ENCODE assay signal across 9 cellular contexts in the genomic region with DNA sequence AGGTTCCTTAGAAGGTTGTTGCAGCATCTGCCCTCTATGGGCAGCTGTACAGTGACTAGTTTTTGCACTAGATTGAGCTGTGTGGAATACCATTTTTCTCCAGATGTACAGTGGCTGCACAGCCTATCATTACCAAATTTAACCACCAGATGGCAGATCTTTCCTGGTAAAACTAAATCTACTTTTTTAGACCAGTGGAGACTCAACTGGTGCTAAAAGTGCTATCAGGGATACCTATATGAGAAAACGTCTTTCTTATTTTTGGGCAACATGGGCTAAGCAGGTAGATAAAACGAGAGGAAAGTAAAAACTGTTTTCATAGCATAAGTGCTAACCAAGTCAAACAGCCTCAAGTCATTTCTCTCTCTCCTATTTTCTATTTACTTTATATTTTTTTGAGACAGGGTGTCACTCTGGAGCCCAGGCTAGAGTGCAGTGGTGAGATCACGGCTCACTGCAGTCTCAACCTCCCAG. TPM values are rescaled to one million over a fixed set of nuclear protein-coding genes. Genes with fewer than 3 reads are reported as not detected.
DNase-seq lines count a peak whose midpoint lies in the region; ATAC-seq and TF ChIP-seq lines count a peak whose summit lies in the region.
"Had no signal": no experiment of that assay in that cellular context is flagged by ENCODE, and none has a peak within 500 bp of the region (broad histone marks: within the 10 kb centered on the region; RNA-seq: fewer than 3 reads in every experiment).

No MANE protein-coding gene starts in this region.

- POLR2A ChIA-PET in OCI-LY7 (lab: Charles Lee), result interaction anchor here (1.0 kb wide), 1 partner anchor 366 kb away, joined by 3 read pairs; no protein-coding TSS in a partner anchor

- intact Hi-C loops in OCI-LY7 (cut with micrococcal nuclease; ENCODE audit: unreplicated experiment), result loop anchor here (5.0 to 10.0 kb wide), 2 partner anchors 398 to 475 kb away; no protein-coding TSS in a partner anchor
- intact Hi-C loops in colonic mucosa (cut with DNase I), result loop anchor here (2.0 to 5.0 kb wide), 2 partner anchors 399 to 478 kb away; no protein-coding TSS in a partner anchor

- H3K9me2 ChIP-seq in OCI-LY7 (ENCODE audit: insufficient read depth, low read length), result no peaks in the 10 kb centered on the region

- peak; percentile 84 for TF ChIP-seq CTCF in OCI-LY7 (conservative IDR thresholded peaks at IDR 0.05; ENCODE audit: low read length)
- peak; percentile 88 for TF ChIP-seq CTCF in colonic mucosa (IDR thresholded peaks at IDR 0.05)
- TF ChIP-seq CTCF in lung (IDR thresholded peaks at IDR 0.05; ENCODE audit: control extremely low read depth, extremely low read depth), result peak; percentile 51

- DNase-seq in G401 (ENCODE audit: low spot score) (peak; percentile 41), KBM-7 (peak; percentile 88), OCI-LY7 (ENCODE audit: low spot score) (peak; percentile 54), colonic mucosa (peak; percentile 40), lung (ENCODE audit: low spot score) (no peak), cortex of kidney (lab: John Stamatoyannopoulos, UW) (no peak)
- no peak for DNase-seq in stimulated activated CD4-positive, alpha-beta T cell treated with anti-CD3 and anti-CD28 coated beads, Interleukin-1b, Interleukin-23, amount 100 ng/mL, for 48 hours
- DNase-seq: activated naive CD8-positive, alpha-beta T cell treated with anti-CD3 and anti-CD28 coated beads, Interleukin-2, amount 10 ng/mL, durations not matched to agents 7 days and 5 days had no signal

- no peak overlapping the region for H3K9ac ChIP-seq in colonic mucosa (ENCODE audit: low read depth in 2 of 2, low read length in 2 of 2)

- peak; percentile 85 for ATAC-seq in GM21447 (IDR thresholded peaks at IDR 0.05; ENCODE audit: unreplicated experiment)
- ATAC-seq in lung (ENCODE audit: insufficient read depth, low FRiP score), result peak; percentile 79

- no peaks in the 10 kb centered on the region for H4K20me1 ChIP-seq in OCI-LY7 (ENCODE audit: insufficient read depth, low read length)

- no peaks in the 10 kb centered on the region for H3K27me3 ChIP-seq in colonic mucosa
- no peaks in the 10 kb centered on the region for H3K27me3 ChIP-seq in lung (ENCODE audit: control insufficient read depth, insufficient read depth)

- H3K9me3 ChIP-seq in OCI-LY7 (ENCODE audit: low read length) (no peaks in the 10 kb centered on the region), colonic mucosa (no peaks in the 10 kb centered on the region), lung (ENCODE audit: control insufficient read depth in 2 of 2, insufficient read depth in 1 of 2, low read length in 1 of 2) (no peaks in the 10 kb centered on the region)

- H3K4me1 ChIP-seq in OCI-LY7 (ENCODE audit: insufficient read depth, low read length, poor library complexity, severe bottlenecking) (no peaks in the 10 kb centered on the region), colonic mucosa (no peaks in the 10 kb centered on the region), lung (ENCODE audit: control insufficient read depth in 2 of 2, insufficient read depth in 2 of 2, low read length in 2 of 2) (no peaks in the 10 kb centered on the region)

- H3K36me3 ChIP-seq in OCI-LY7 (ENCODE audit: insufficient read depth, low read length) (no peaks in the 10 kb centered on the region), colonic mucosa (no peaks in the 10 kb centered on the region), lung (ENCODE audit: control insufficient read depth in 2 of 2, insufficient read depth in 2 of 2, low read length in 2 of 2) (no peaks in the 10 kb centered on the region)

- CTCF ChIA-PET in OCI-LY7 (lab: Charles Lee; ENCODE audit: unreplicated experiment), result no interaction called here

- H2AFZ ChIP-seq in OCI-LY7 (ENCODE audit: low read length), result no peak overlapping the region

- H3K27ac ChIP-seq in OCI-LY7 (ENCODE audit: low read depth, low read length, poor library complexity, severe bottlenecking), result no peak overlapping the region
- no peak overlapping the region for H3K27ac ChIP-seq in colonic mucosa
- no peak overlapping the region for H3K27ac ChIP-seq in lung (ENCODE audit: low read depth in 1 of 2, low read length in 1 of 2)

- 25 to 35% methylated on average over 3 of the region's 3 CpGs for WGBS in lung, 2 donors

- H3K79me2 ChIP-seq in OCI-LY7 (ENCODE audit: insufficient read depth, low read depth, low read length), result no peaks in the 10 kb centered on the region

- H3K4me2 ChIP-seq in OCI-LY7 (ENCODE audit: low read length), result no peak overlapping the region

- H3K4me3 ChIP-seq in OCI-LY7 (ENCODE audit: low read depth, low read length, poor library complexity, severe bottlenecking) (no peak overlapping the region), colonic mucosa (no peak overlapping the region), lung (no peak overlapping the region)

- no TSS peak for BruUV-seq in OCI-LY7 (replicated peaks; lab: Mats Ljungman, UMichigan)

- in situ Hi-C loops in G401 (cut with HindIII; ENCODE audit: low sequenced_read_pairs) (no loop called here), KBM-7 (cut with MboI; ENCODE audit: low pct_unique_long_range_greater_than_20kb, low sequenced_read_pairs) (no loop called here)

RNA-seq across cellular contexts. Expression of a gene that starts 21.2 kb away (rescaled TPM):
- 0.07 TPM in 1 of 2 replicates, not detected in the other for total RNA-seq in G401 (2014; rRNA removed; shearing (Covaris generic))
- total RNA-seq in OCI-LY7 (2014; rRNA removed; shearing (Covaris generic)), result not detected in 2 replicates
- total RNA-seq in OCI-LY7 (2022) (not detected in 2 replicates), colonic mucosa (1 to 10 TPM in 1 of 2 donors, under 1 TPM in 1; 0.96 to 1.5 TPM), lung (10 to 100 TPM; 15.9 to 62.9 TPM)
- 10 to 100 TPM in 1 of 2 donors, 1 to 10 TPM in 1; 6.8 to 25.1 TPM for polyA plus RNA-seq in lung
- total RNA-seq: activated naive CD8-positive, alpha-beta T cell treated with anti-CD3 and anti-CD28 coated beads, Interleukin-2, amount 10 ng/mL, durations not matched to agents 7 days and 5 days had no signal

RNA-seq across cellular contexts. Expression of a gene that starts 55.1 kb away (rescaled TPM):
- not detected in 2 replicates for total RNA-seq in G401 (2014; rRNA removed; shearing (Covaris generic))
- total RNA-seq in OCI-LY7 (2014; rRNA removed; shearing (Covaris generic)), result 0.19 TPM in 1 of 2 replicates, not detected in the other
- total RNA-seq in OCI-LY7 (2022), result 0.28 TPM in 1 of 2 replicates, not detected in the other
- total RNA-seq in colonic mucosa, result under 1 TPM; 0.17 to 0.72 TPM
- 1 to 10 TPM; 1.6 to 3.0 TPM for total RNA-seq in lung
- under 1 TPM; 0.16 to 0.88 TPM for polyA plus RNA-seq in lung
- total RNA-seq: activated naive CD8-positive, alpha-beta T cell treated with anti-CD3 and anti-CD28 coated beads, Interleukin-2, amount 10 ng/mL, durations not matched to agents 7 days and 5 days had no signal

Comparison
In these comparisons a context has a peak if more than half of its experiments do, and no peak if none do; other contexts are left out.
1. DNase-seq: peak in G401 (single experiment), KBM-7 (single experiment), OCI-LY7 (single experiment) and colonic mucosa (single experiment); none in lung (single experiment), stimulated activated CD4-positive, alpha-beta T cell treated with anti-CD3 and anti-CD28 coated beads, Interleukin-1b, Interleukin-23, amount 100 ng/mL, for 48 hours (single experiment) and cortex of kidney (single experiment).
2. RNA of a gene that starts 21.2 kb away (total RNA-seq): 15.9 to 62.9 TPM in lung; 0.96 to 1.5 TPM in colonic mucosa, 0.07 TPM in G401 and not detected in OCI-LY7; every median in the first group is over 4 times any median in the second.
3. Peak in every context shown above with its lines, with median percentiles within 50 percentile points of each other: CTCF ChIP-seq.